ENCODE assay signal across 13 cellular contexts in genomic region chr14:69632154-69632553, GRCh38. TPM values are rescaled to one million over a fixed set of nuclear protein-coding genes. Genes with fewer than 3 reads are reported as not detected.
A peak's percentile ranks its signal among the peaks of the same experiment; 100 is the strongest.
DNase-seq lines count a peak whose midpoint lies in the region; ATAC-seq, FAIRE-seq and TF ChIP-seq lines count a peak whose summit lies in the region.
"Had no signal": no experiment of that assay in that cellular context is flagged by ENCODE, and none has a peak within 500 bp of the region (broad histone marks: within the 10 kb centered on the region; RNA-seq: fewer than 3 reads in every experiment).

No MANE protein-coding gene starts in this region.

- ATAC-seq in naive B cell (ENCODE audit: low read depth in 2 of 2) = no peak
- ATAC-seq: Panc1 had no signal

- H3K4me3 Mint-ChIP-seq in H9 (no peak overlapping the region), astrocyte (ENCODE audit: unreplicated experiment) (peak overlapping the region; percentile 3), naive B cell (peak overlapping the region in 4 of 8 donors; percentile 4 to 53 (median 18))

- H3K4me1 Mint-ChIP-seq in H9 = peaks cover 63 to 66% of the 10 kb centered on the region in 2 experiments
- peaks cover 55% of the 10 kb centered on the region for H3K4me1 Mint-ChIP-seq in astrocyte (ENCODE audit: low read depth, unreplicated experiment)
- peaks cover 86 to 99% (median 97%) of the 10 kb centered on the region in 3 donors for H3K4me1 Mint-ChIP-seq in naive B cell

- H3K4me2 ChIP-seq in BLaER1 (peak overlapping the region; percentile 75), H9 (ENCODE audit: insufficient read depth, insufficient read length, low read length) (no peak overlapping the region), astrocyte (ENCODE audit: low read length) (no peak overlapping the region), neuronal stem cell (ENCODE audit: insufficient read depth, low read length, poor library complexity, severe bottlenecking) (no peak overlapping the region)

- H2BK5ac ChIP-seq in H9 (ENCODE audit: insufficient read length, low read length) (no peak overlapping the region), neuronal stem cell (ENCODE audit: low read length) (no peak overlapping the region)

- H4K5ac ChIP-seq in H9 (ENCODE audit: insufficient read length, low read depth, low read length) = no peak overlapping the region

- H3K27ac ChIP-seq in BLaER1 (peak overlapping the region; percentile 42; the same call in 1 of the 2 replicates), H9 (ENCODE audit: insufficient read length, low read depth, low read length) (no peak overlapping the region), astrocyte (ENCODE audit: low read depth, low read length) (no peak overlapping the region), neuronal stem cell (replicated peaks; ENCODE audit: low read length) (no peak overlapping the region)

- H3K36me3 Mint-ChIP-seq in H9 (ENCODE audit: insufficient read depth in 1 of 3, low read depth in 3 of 3) (no peaks in the 10 kb centered on the region), astrocyte (ENCODE audit: low read depth, unreplicated experiment) (no peaks in the 10 kb centered on the region), naive B cell (no peaks in the 10 kb centered on the region)

- H4K20me1 ChIP-seq in BLaER1 = peaks cover 100% of the 10 kb centered on the region
- no peaks in the 10 kb centered on the region for H4K20me1 ChIP-seq in H9 (ENCODE audit: control insufficient read depth, insufficient read depth, insufficient read length)
- peaks cover 96% of the 10 kb centered on the region for H4K20me1 ChIP-seq in astrocyte (ENCODE audit: insufficient read depth, low read length)

- no CpG with 5 or more reads among the region's 4 CpGs for WGBS in H9 (ENCODE audit: extremely low coverage, insufficient read length, low lambda C conversion rate)
- no CpG with 5 or more reads among the region's 4 CpGs for WGBS in neuronal stem cell (ENCODE audit: extremely low coverage in 2 of 2, insufficient read length in 2 of 2, insufficient replicate concordance in 1 of 2), 2 donors

- H4K91ac ChIP-seq in H9 (ENCODE audit: insufficient read length, low read depth, low read length) = no peak overlapping the region
- H4K91ac ChIP-seq in neuronal stem cell (ENCODE audit: low read depth, low read length, poor library complexity) = no peak overlapping the region

- no peak overlapping the region for H3K4me3 ChIP-seq in BLaER1
- no peak overlapping the region for H3K4me3 ChIP-seq in astrocyte (ENCODE audit: insufficient read depth, low read depth, low read length)
- no peak overlapping the region for H3K4me3 ChIP-seq in neuronal stem cell (ENCODE audit: low read length in 2 of 2)
- H3K4me3 ChIP-seq: HAP-1 had no signal

- H2AFZ ChIP-seq in H9 (ENCODE audit: low read length) (no peak overlapping the region), astrocyte (ENCODE audit: low read depth, low read length) (no peak overlapping the region), neuronal stem cell (ENCODE audit: low read length) (no peak overlapping the region)

- H3K79me1 ChIP-seq in H9 (ENCODE audit: insufficient read depth, low read depth, low read length, poor library complexity, severe bottlenecking) = no peaks in the 10 kb centered on the region
- H3K79me1 ChIP-seq in neuronal stem cell (ENCODE audit: low read depth, low read length) = no peaks in the 10 kb centered on the region

- H3K18ac ChIP-seq in H9 (ENCODE audit: insufficient read length, low read depth, low read length) (no peak overlapping the region), neuronal stem cell (ENCODE audit: low read length) (no peak overlapping the region)

- H3K23me2 ChIP-seq in H9 (ENCODE audit: insufficient read length, low read depth, low read length, poor library complexity, severe bottlenecking) = no peaks in the 10 kb centered on the region

- DNase-seq in H9 (no peak), astrocyte (ENCODE audit: low read depth) (no peak), naive B cell (no peak), occipital lobe (lab: John Stamatoyannopoulos, UW) (no peak), NCI-H510A treated with DMSO at 0.1 percent for 48 hours (lab: John Stamatoyannopoulos, UW) (no peak), NCI-H2081 treated with DMSO at 0.1 percent for 48 hours (lab: John Stamatoyannopoulos, UW) (no peak), neuronal stem cell (ENCODE audit: low spot score) (no peak)
- DNase-seq: activated CD4-positive, alpha-beta T cell treated with anti-CD3 and anti-CD28 coated beads for 1 hour; DMS 273 treated with DMSO at 0.1 percent for 48 hours; stimulated activated CD4-positive, alpha-beta T cell treated with anti-CD3 and anti-CD28 coated beads, Interleukin-4, amount 100 ng/mL, for 24 hours had no signal

- H3K27me3 Mint-ChIP-seq in H9 (ENCODE audit: low read depth) (no peaks in the 10 kb centered on the region), astrocyte (ENCODE audit: low read depth, unreplicated experiment) (no peaks in the 10 kb centered on the region), naive B cell (no peaks in the 10 kb centered on the region)

- H3K56ac ChIP-seq in H9 (ENCODE audit: insufficient read length, low read depth, low read length) = no peak overlapping the region

- H2BK120ac ChIP-seq in H9 (ENCODE audit: low read depth, low read length, poor library complexity, severe bottlenecking) (no peak overlapping the region), neuronal stem cell (ENCODE audit: low read depth, low read length) (no peak overlapping the region)

- H2AK5ac ChIP-seq in H9 (ENCODE audit: insufficient read length, low read length) = no peak overlapping the region
- no peak overlapping the region for H2AK5ac ChIP-seq in neuronal stem cell (ENCODE audit: low read depth, low read length)

- no peak overlapping the region for H2BK20ac ChIP-seq in H9 (ENCODE audit: low read depth, low read length, poor library complexity, severe bottlenecking)

- H3K79me2 ChIP-seq in H9 (ENCODE audit: insufficient read depth, low read length) (no peaks in the 10 kb centered on the region), astrocyte (ENCODE audit: insufficient read depth, low read length) (peaks cover 89% of the 10 kb centered on the region)

- H4K8ac ChIP-seq in H9 (replicated peaks; ENCODE audit: insufficient read length, low read depth, low read length) = no peak overlapping the region
- no peak overlapping the region for H4K8ac ChIP-seq in neuronal stem cell (ENCODE audit: low read depth, low read length)

- H3K14ac ChIP-seq in H9 (ENCODE audit: insufficient read depth, low read length) = 0 out of 2 replicates have a peak overlapping the region, but pooled peaks have one; percentile 26
- H3K14ac ChIP-seq in neuronal stem cell (ENCODE audit: low read length) = no peak overlapping the region

- no peaks in the 10 kb centered on the region for H3K9me3 ChIP-seq in BLaER1
- no peaks in the 10 kb centered on the region for H3K9me3 ChIP-seq in H9 (ENCODE audit: control insufficient read depth, low read depth, low read length)
- H3K9me3 ChIP-seq in astrocyte (ENCODE audit: insufficient read depth, low read depth, low read length) = no peaks in the 10 kb centered on the region
- H3K9me3 ChIP-seq in neuronal stem cell (replicated peaks in 1 of 2; ENCODE audit: control insufficient read depth in 2 of 2, insufficient read depth in 1 of 2, low read depth in 1 of 2, low read length in 2 of 2) = no peaks in the 10 kb centered on the region
- H3K9me3 ChIP-seq: HAP-1 had no signal

- TF ChIP-seq CTCF in H9 (conservative IDR thresholded peaks at IDR 0.05) (no peak), astrocyte (IDR thresholded peaks at IDR 0.05; ENCODE audit: insufficient read depth, low read depth, low read length) (no peak)

- H3K27me3 ChIP-seq in BLaER1 (no peaks in the 10 kb centered on the region), H9 (ENCODE audit: insufficient read depth, low read length) (no peaks in the 10 kb centered on the region), astrocyte (ENCODE audit: insufficient read depth, low read length) (no peaks in the 10 kb centered on the region), neuronal stem cell (ENCODE audit: control insufficient read depth in 3 of 3, insufficient read depth in 3 of 3, low read depth in 1 of 3, low read length in 3 of 3) (no peaks in the 10 kb centered on the region)

- H3K9me3 Mint-ChIP-seq in H9 = no peaks in the 10 kb centered on the region
- H3K9me3 Mint-ChIP-seq in astrocyte (ENCODE audit: unreplicated experiment) = no peaks in the 10 kb centered on the region
- H3K9me3 Mint-ChIP-seq in naive B cell = no peaks in the 10 kb centered on the region

- H2BK12ac ChIP-seq in H9 (ENCODE audit: insufficient read length, low read depth, low read length) (no peak overlapping the region), neuronal stem cell (ENCODE audit: low read length) (no peak overlapping the region)

- H3K4me1 ChIP-seq in BLaER1 = peaks cover 97% of the 10 kb centered on the region
- peaks cover 6% of the 10 kb centered on the region; the same call in 1 of the 2 replicates for H3K4me1 ChIP-seq in H9 (ENCODE audit: insufficient read depth, low read length)
- H3K4me1 ChIP-seq in astrocyte (ENCODE audit: insufficient read depth, low read length) = peaks cover 12% of the 10 kb centered on the region
- H3K4me1 ChIP-seq in neuronal stem cell (ENCODE audit: control insufficient read depth in 2 of 2, insufficient read depth in 1 of 2, low read depth in 1 of 2, low read length in 2 of 2) = peaks cover 39 to 68% of the 10 kb centered on the region in 2 donors
- H3K4me1 ChIP-seq: HAP-1 had no signal

- FAIRE-seq in astrocyte (lab: Jason Lieb, UNC) = no peak

- H3K4ac ChIP-seq in H9 (ENCODE audit: low read depth, low read length) (no peak overlapping the region), neuronal stem cell (ENCODE audit: low read length) (no peak overlapping the region)

- H3T11ph ChIP-seq in H9 (ENCODE audit: low read length) = no peak overlapping the region

- H3K9ac ChIP-seq in BLaER1 (no peak overlapping the region), H9 (ENCODE audit: extremely low read depth, insufficient read length, low read length) (no peak overlapping the region), astrocyte (ENCODE audit: low read length) (no peak overlapping the region), neuronal stem cell (ENCODE audit: low read depth, low read length, poor library complexity) (no peak overlapping the region)

- H3K36me3 ChIP-seq in BLaER1 = 0 out of 2 replicates have a peak, but pooled peaks cover 7% of the 10 kb centered on the region
- H3K36me3 ChIP-seq in astrocyte (ENCODE audit: insufficient read depth, low read length) = no peaks in the 10 kb centered on the region
- H3K36me3 ChIP-seq in neuronal stem cell (replicated peaks in 1 of 2; ENCODE audit: control insufficient read depth in 2 of 2, insufficient read depth in 2 of 2, low read length in 2 of 2) = no peaks in the 10 kb centered on the region
- H3K36me3 ChIP-seq: HAP-1 had no signal

- no peak overlapping the region; a peak in 1 of 7 replicates for H3K27ac Mint-ChIP-seq in H9
- peak overlapping the region; percentile 38 for H3K27ac Mint-ChIP-seq in astrocyte (ENCODE audit: unreplicated experiment)
- peak overlapping the region; percentile 20 to 93 (median 84) for H3K27ac Mint-ChIP-seq in naive B cell

- H2BK15ac ChIP-seq in H9 (ENCODE audit: low read depth, low read length) (no peak overlapping the region), neuronal stem cell (ENCODE audit: low read length) (no peak overlapping the region)

- no peak overlapping the region for H3K23ac ChIP-seq in H9 (ENCODE audit: insufficient read length, low read depth, low read length)
- H3K23ac ChIP-seq in neuronal stem cell (ENCODE audit: low read depth, low read length, poor library complexity) = no peak overlapping the region

RNA-seq across cellular contexts. Expression of gene SUSD6, which starts 20.8 kb away (rescaled TPM):
- total RNA-seq in H9 (2021) (3.6 and 3.7 TPM in 2 replicates), astrocyte (25.6 and 30.6 TPM in 2 replicates), occipital lobe (6.1 TPM)
- 10 to 100 TPM; 16.1 to 22.8 (median 19.4) TPM for polyA plus RNA-seq in naive B cell (ENCODE audit: low read depth in 6 of 6)
- polyA plus RNA-seq in neuronal stem cell (2013, experiment 1 of 2) = 5.6 TPM
- 5.6 TPM for polyA plus RNA-seq in neuronal stem cell (2013, experiment 2 of 2)

RNA-seq across cellular contexts. Expression of gene CCDC177, which starts 57.5 kb away (rescaled TPM):
- 6.1 and 6.2 TPM in 2 replicates for total RNA-seq in H9 (2021)
- not detected in 2 replicates for total RNA-seq in astrocyte
- polyA plus RNA-seq in naive B cell (ENCODE audit: low read depth in 6 of 6) = not detected
- 6.9 TPM for total RNA-seq in occipital lobe
- polyA plus RNA-seq in neuronal stem cell (2013, experiment 1 of 2) = 7.6 TPM
- 7.7 TPM for polyA plus RNA-seq in neuronal stem cell (2013, experiment 2 of 2)

Comparison
In these comparisons a context has a peak if more than half of its experiments do, and no peak if none do; other contexts are left out.
1. H3K27ac Mint-ChIP-seq: peak in astrocyte (single experiment) and naive B cell (6 of 6); none in H9 (0 of 3).